8 cellular contexts compared by ENCODE assay signal in the genomic region with DNA sequence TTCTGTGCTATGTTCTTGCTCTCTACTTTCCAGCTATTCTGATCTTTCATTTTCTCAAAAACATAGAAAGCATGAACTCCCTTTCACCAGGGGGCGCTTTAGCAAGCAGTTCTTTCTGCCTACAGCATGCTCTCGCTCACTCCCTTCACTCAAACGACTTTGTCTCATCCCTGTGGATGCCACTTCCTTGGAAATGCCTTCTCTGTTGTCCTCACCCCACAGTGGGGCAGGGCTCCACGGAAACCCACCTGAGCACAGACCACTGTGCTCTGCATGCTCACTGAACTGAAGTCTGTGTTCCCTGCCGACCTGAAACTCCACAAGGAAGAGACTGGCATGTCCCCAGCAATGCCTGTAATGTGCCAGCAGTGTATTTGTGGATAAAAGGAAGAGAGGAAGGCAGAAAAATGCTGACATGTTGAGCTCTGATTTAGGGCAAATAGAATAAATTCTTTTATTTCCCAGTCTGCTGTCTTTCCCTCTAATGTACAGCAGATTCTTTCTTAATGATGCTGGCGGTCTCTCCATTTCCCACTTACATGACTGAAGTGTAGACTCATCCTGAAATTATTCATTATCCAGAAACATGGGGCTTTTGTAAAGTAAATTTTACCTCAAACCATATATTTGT. TPM values are rescaled to one million over a fixed set of nuclear protein-coding genes. Genes with fewer than 3 reads are reported as not detected.
DNase-seq lines count a peak whose midpoint lies in the region; ATAC-seq and TF ChIP-seq lines count a peak whose summit lies in the region.

No MANE protein-coding gene starts in this region.

- peak; percentile 61; the same call in 1 of the 2 replicates for TF ChIP-seq CTCF in GM12874 (IDR thresholded peaks at IDR 0.05; ENCODE audit: insufficient read depth, low read depth, low read length)

- intact Hi-C loops in left colon (cut with DNase I, micrococcal nuclease) = no loop called here

- peak; percentile 48 for ATAC-seq in left colon
- no peak for ATAC-seq in GM21737 (IDR thresholded peaks at IDR 0.05; ENCODE audit: unreplicated experiment)
- no peak for ATAC-seq in HG03439 (IDR thresholded peaks at IDR 0.05; ENCODE audit: unreplicated experiment)

- in situ Hi-C loops in T47D (cut with HindIII; ENCODE audit: low pct_unique_long_range_greater_than_20kb, low sequenced_read_pairs) = no loop called here

- peak; percentile 78 for DNase-seq in AG08396 (ENCODE audit: low spot score)
- peak; percentile 1 for DNase-seq in NCI-H82 treated with DMSO at 0.1 percent for 48 hours (lab: John Stamatoyannopoulos, UW; ENCODE audit: unreplicated experiment)
- DNase-seq in T47D (ENCODE audit: low read depth in 1 of 2, low spot score in 1 of 2) = peak; percentile 65 to 81
- DNase-seq in left colon = peak; percentile 59 to 76
- DNase-seq in NCI-H446 treated with DMSO at 0.1 percent for 48 hours (lab: John Stamatoyannopoulos, UW) = no peak

RNA-seq across cellular contexts. Expression of a gene that starts 4.9 kb away (rescaled TPM):
- 1 to 10 TPM; 6.2 to 8.3 TPM for total RNA-seq in left colon
